ENCODE assay signal across 12 cellular contexts in genomic region chr1:210696709-210697108, GRCh38.
DNase-seq lines count a peak whose midpoint lies in the region; ATAC-seq and TF ChIP-seq lines count a peak whose summit lies in the region.
"Had no signal": no experiment of that assay in that cellular context is flagged by ENCODE, and none has a peak within 500 bp of the region (broad histone marks: within the 10 kb centered on the region; RNA-seq: fewer than 3 reads in every experiment).

No MANE protein-coding gene starts in this region.

- peak; percentile 98 for ATAC-seq in GM19035 (IDR thresholded peaks at IDR 0.05; ENCODE audit: unreplicated experiment)
- ATAC-seq in HG02798 (IDR thresholded peaks at IDR 0.05; ENCODE audit: poor library complexity, unreplicated experiment), result peak; percentile 94
- ATAC-seq: gastroesophageal sphincter; naive thymus-derived CD8-positive, alpha-beta T cell had no signal

- H3K4me1 ChIP-seq in KMS-11 (ENCODE audit: low read depth, poor library complexity, severe bottlenecking) (peaks cover 50% of the 10 kb centered on the region), esophagus squamous epithelium (no peaks in the 10 kb centered on the region), prostate gland (replicated peaks) (no peaks in the 10 kb centered on the region)
- H3K4me1 ChIP-seq: gastroesophageal sphincter had no signal

- intact Hi-C loops in esophagus squamous epithelium (cut with DNase I) (no loop called here), prostate gland (cut with DNase I) (no loop called here)

- H3K4me2 ChIP-seq in KMS-11, result peak overlapping the region; percentile 97

- no peaks in the 10 kb centered on the region for H3K79me2 ChIP-seq in KMS-11 (ENCODE audit: insufficient read depth, low read depth)

- DNase-seq in ACHN (peak; percentile 14), esophagus squamous epithelium (lab: John Stamatoyannopoulos, UW) (no peak), Ammon's horn (ENCODE audit: low spot score) (no peak), NCI-H446 (lab: John Stamatoyannopoulos, UW) (no peak), prostate gland (ENCODE audit: low spot score) (no peak)
- DNase-seq: AML-193; naive thymus-derived CD8-positive, alpha-beta T cell had no signal

- TF ChIP-seq CTCF in KMS-11 (conservative IDR thresholded peaks at IDR 0.05; ENCODE audit: low read depth, low read length) (peak; percentile 59), esophagus squamous epithelium (IDR thresholded peaks at IDR 0.05) (no peak), prostate gland (IDR thresholded peaks at IDR 0.05) (no peak)

- H4K20me1 ChIP-seq in KMS-11 (ENCODE audit: insufficient read depth), result no peaks in the 10 kb centered on the region

- 56 to 67% methylated on average over 1 of the region's 1 CpG for WGBS in esophagus squamous epithelium, 2 donors
- 86% methylated on average over 1 of the region's 1 CpG for WGBS in prostate gland

- H3K4me3 ChIP-seq in KMS-11 (IDR thresholded peaks at IDR 0.05; ENCODE audit: insufficient read depth, low read depth, low read length), result peak overlapping the region; percentile 35
- H3K4me3 ChIP-seq in esophagus squamous epithelium, result no peak overlapping the region
- no peak overlapping the region for H3K4me3 ChIP-seq in prostate gland
- H3K4me3 ChIP-seq: gastroesophageal sphincter had no signal

- peak overlapping the region; percentile 26; the same call in 1 of the 2 replicates for H3K9ac ChIP-seq in KMS-11

- peak overlapping the region; percentile 69 for H3K27ac ChIP-seq in KMS-11
- no peak overlapping the region for H3K27ac ChIP-seq in esophagus squamous epithelium
- H3K27ac ChIP-seq in prostate gland, result no peak overlapping the region
- H3K27ac ChIP-seq: gastroesophageal sphincter, VCaP had no signal

- H2AFZ ChIP-seq in KMS-11 (ENCODE audit: low read depth), result peak overlapping the region; percentile 31; the same call in 1 of the 2 replicates

- H3K36me3 ChIP-seq in KMS-11 (ENCODE audit: insufficient read depth) (no peaks in the 10 kb centered on the region), esophagus squamous epithelium (no peaks in the 10 kb centered on the region), prostate gland (no peaks in the 10 kb centered on the region)
- H3K36me3 ChIP-seq: gastroesophageal sphincter had no signal

- H3K27me3 ChIP-seq in KMS-11 (ENCODE audit: insufficient read depth, low read depth) (no peaks in the 10 kb centered on the region), esophagus squamous epithelium (no peaks in the 10 kb centered on the region), prostate gland (replicated peaks; ENCODE audit: insufficient read depth) (no peaks in the 10 kb centered on the region)
- H3K27me3 ChIP-seq: gastroesophageal sphincter had no signal

- H3K9me3 ChIP-seq in esophagus squamous epithelium (no peaks in the 10 kb centered on the region), prostate gland (no peaks in the 10 kb centered on the region)
- H3K9me3 ChIP-seq: gastroesophageal sphincter had no signal

- in situ Hi-C loops in ACHN (cut with HindIII; ENCODE audit: low pct_ligation_motif_present, low pct_unique_long_range_greater_than_20kb, low sequenced_read_pairs), result no loop called here

- TF ChIP-seq POLR2A in esophagus squamous epithelium (IDR thresholded peaks at IDR 0.05), result no peak
- no peak for TF ChIP-seq POLR2A in prostate gland (IDR thresholded peaks at IDR 0.05)
